ENCODE assay signal across 31 cellular contexts in genomic region chr12:52211716-52212585, GRCh38. TPM values are rescaled to one million over a fixed set of nuclear protein-coding genes. Genes with fewer than 3 reads are reported as not detected.
DNase-seq lines count a peak whose midpoint lies in the region; ATAC-seq, FAIRE-seq and TF ChIP-seq lines count a peak whose summit lies in the region.
"Had no signal": no experiment of that assay in that cellular context is flagged by ENCODE, and none has a peak within 500 bp of the region (broad histone marks: within the 10 kb centered on the region; RNA-seq: fewer than 3 reads in every experiment).

No MANE protein-coding gene starts in this region.

- no peak for TF ChIP-seq EP300 in sigmoid colon (IDR thresholded peaks at IDR 0.05)

- H3K4me3 Mint-ChIP-seq in type B pancreatic cell: no peak overlapping the region
- H3K4me3 Mint-ChIP-seq: activated naive CD4-positive, alpha-beta T cell treated with anti-CD3 and anti-CD28 coated beads for 36 hours; CD4-positive, alpha-beta memory T cell; stimulated activated memory B cell treated with anti-CD40 and anti-IgM and Interleukin-4, amounts not matched to agents 10 μg/mL and 1 μg/mL and 100 μg/mL, for 72 hours had no signal

- no peak for FAIRE-seq in kidney (lab: Jason Lieb, UNC)
- FAIRE-seq: A204.1, GM12878, H54 had no signal

- no peak for TF ChIP-seq CTCF in RWPE1 (conservative IDR thresholded peaks at IDR 0.05; ENCODE audit: low read depth)
- no peak for TF ChIP-seq CTCF in kidney (IDR thresholded peaks at IDR 0.05; ENCODE audit: borderline replicate concordance, extremely low read depth, insufficient read depth)
- no peak for TF ChIP-seq CTCF in sigmoid colon (IDR thresholded peaks at IDR 0.05)
- no peak for TF ChIP-seq CTCF in type B pancreatic cell (conservative IDR thresholded peaks at IDR 0.05)
- no peak for TF ChIP-seq CTCF in psoas muscle (IDR thresholded peaks at IDR 0.05)

- H3K36me3 Mint-ChIP-seq in type B pancreatic cell: no peaks in the 10 kb centered on the region
- H3K36me3 Mint-ChIP-seq: CD4-positive, alpha-beta memory T cell; stimulated activated memory B cell treated with anti-CD40 and anti-IgM and Interleukin-4, amounts not matched to agents 10 μg/mL and 1 μg/mL and 100 μg/mL, for 72 hours had no signal

- intact Hi-C loops in Right ventricle myocardium superior (cut with DNase I): loop anchor here (5.0 to 10.0 kb wide), 2 partner anchors 65 to 113 kb away; partner anchors contain the start of gene KRT83
- intact Hi-C loops in left ventricle myocardium superior (cut with micrococcal nuclease): no loop called here
- intact Hi-C loops in kidney (cut with DNase I): no loop called here
- intact Hi-C loops in sigmoid colon (cut with DNase I): loop anchor here (5.0 kb wide), 1 partner anchor 115 kb away; no protein-coding TSS in a partner anchor
- intact Hi-C loops in psoas muscle (cut with DNase I): loop anchor here in 1 of 2 donors (5.0 kb wide), 1 partner anchor 65 kb away; no protein-coding TSS in a partner anchor

- peaks cover 17% of the 10 kb centered on the region for H3K27me3 Mint-ChIP-seq in type B pancreatic cell

- H3K4me1 ChIP-seq in kidney (ENCODE audit: control insufficient read depth in 1 of 2, insufficient read depth in 1 of 2, low read depth in 1 of 2, low read length in 2 of 2) (peaks cover 6 to 17% of the 10 kb centered on the region in 2 donors), sigmoid colon (peaks cover 0 to 12% (median 3%) of the 10 kb centered on the region in 4 donors), psoas muscle (peaks cover 5% of the 10 kb centered on the region)

- no peak overlapping the region for H3K9ac ChIP-seq in kidney (ENCODE audit: low read length in 2 of 2)

- CTCF ChIA-PET in RWPE1 (lab: Yijun Ruan, JAX): interaction anchor here (0.6 to 1.9 kb wide), 3 partner anchors 9 to 116 kb away, joined by 3 to 7 read pairs (median 5); no protein-coding TSS in a partner anchor

- H3K9me3 Mint-ChIP-seq in type B pancreatic cell: no peaks in the 10 kb centered on the region
- H3K9me3 Mint-ChIP-seq: activated naive CD4-positive, alpha-beta T cell treated with anti-CD3 and anti-CD28 coated beads for 36 hours; CD4-positive, alpha-beta memory T cell; stimulated activated memory B cell treated with anti-CD40 and anti-IgM and Interleukin-4, amounts not matched to agents 10 μg/mL and 1 μg/mL and 100 μg/mL, for 72 hours had no signal

- H3K9me3 ChIP-seq in kidney (ENCODE audit: control insufficient read depth in 1 of 2, low read length in 2 of 2) (no peaks in the 10 kb centered on the region), sigmoid colon (no peaks in the 10 kb centered on the region), psoas muscle (no peaks in the 10 kb centered on the region)
- H3K9me3 ChIP-seq: neutrophil had no signal

- POLR2A ChIA-PET in RWPE1 (lab: Yijun Ruan, JAX; ENCODE audit: low non-redundant PET): no interaction called here

- H3K27me3 ChIP-seq in sigmoid colon (peaks cover 0 to 2% (median 0%) of the 10 kb centered on the region in 3 donors), psoas muscle (ENCODE audit: insufficient read depth in 3 of 3, low read length in 2 of 3) (peaks cover 0 to 4% (median 0%) of the 10 kb centered on the region in 3 donors)
- H3K27me3 ChIP-seq: brain microvascular endothelial cell, neutrophil had no signal

- H3K4me3 ChIP-seq in kidney (ENCODE audit: low read length in 2 of 2): no peak overlapping the region
- H3K4me3 ChIP-seq in sigmoid colon: no peak overlapping the region
- H3K4me3 ChIP-seq in psoas muscle: no peak overlapping the region
- H3K4me3 ChIP-seq: GM12878 had no signal

- DNase-seq in Right ventricle myocardium superior (peak; percentile 29), left ventricle myocardium superior (no peak), RWPE1 (ENCODE audit: low spot score) (no peak), kidney (peak; percentile 62), sigmoid colon (peak; percentile 52), type B pancreatic cell (ENCODE audit: extremely low spot score, unreplicated experiment) (no peak), pons (ENCODE audit: low spot score) (no peak), psoas muscle (no peak)
- DNase-seq: activated CD4-positive, alpha-beta T cell treated with anti-CD3 and anti-CD28 coated beads, Interleukin-2, amount 50 U/mL, for 48 hours; activated CD8-positive, alpha-beta memory T cell treated with anti-CD3 and anti-CD28 coated beads, Interleukin-2, amount 50 U/mL, for 48 hours; activated naive CD4-positive, alpha-beta T cell treated with anti-CD3 and anti-CD28 coated beads for 36 hours; AML-193; amniotic stem cell; brain microvascular endothelial cell; CD4-positive, alpha-beta memory T cell; DMS 273 treated with DMSO at 0.1 percent for 48 hours; KBM-7; mesendoderm; NCI-H1105; NCI-H187; NCI-H526; PC-3; SHP77 treated with DMSO at 0.1 percent for 48 hours; T-helper 2 cell had no signal

- H3K27ac ChIP-seq in RWPE1: peak overlapping the region; percentile 78
- H3K27ac ChIP-seq in kidney (ENCODE audit: low read depth in 2 of 2, low read length in 2 of 2): no peak overlapping the region
- no peak overlapping the region for H3K27ac ChIP-seq in sigmoid colon
- H3K27ac ChIP-seq in psoas muscle: no peak overlapping the region
- H3K27ac ChIP-seq: brain microvascular endothelial cell, neutrophil had no signal

- no peaks in the 10 kb centered on the region for H3K36me3 ChIP-seq in kidney (ENCODE audit: control insufficient read depth in 1 of 2, insufficient read depth in 2 of 2, low read length in 2 of 2)
- no peaks in the 10 kb centered on the region for H3K36me3 ChIP-seq in sigmoid colon
- H3K36me3 ChIP-seq in psoas muscle (ENCODE audit: insufficient read depth in 1 of 2, low read depth in 1 of 2): no peaks in the 10 kb centered on the region
- H3K36me3 ChIP-seq: brain microvascular endothelial cell, neutrophil had no signal

- WGBS in sigmoid colon, 2 donors: 89 to 91% methylated on average over 13 of the region's 13 CpGs
- WGBS in psoas muscle, 3 donors: 86 to 97% (median 91%) methylated on average over 13 of the region's 13 CpGs

- no peak for TF ChIP-seq POLR2A in sigmoid colon (IDR thresholded peaks at IDR 0.05)

- ATAC-seq in Right ventricle myocardium superior (ENCODE audit: poor library complexity): no peak
- no peak for ATAC-seq in left ventricle myocardium superior
- no peak for ATAC-seq in psoas muscle
- ATAC-seq: activated CD4-positive, CD25-positive, alpha-beta regulatory T cell treated with anti-CD3 and anti-CD28 coated beads, Interleukin-2, amount 50 U/mL, for 24 hours; GM12878; left lobe of liver; PC-3; stimulated activated memory B cell treated with anti-CD40 and anti-IgM and Interleukin-4, amounts not matched to agents 10 μg/mL and 1 μg/mL and 100 μg/mL, for 72 hours had no signal

- H3K27ac Mint-ChIP-seq in type B pancreatic cell: no peak overlapping the region
- H3K27ac Mint-ChIP-seq: activated naive CD4-positive, alpha-beta T cell treated with anti-CD3 and anti-CD28 coated beads for 36 hours; CD4-positive, alpha-beta memory T cell; stimulated activated memory B cell treated with anti-CD40 and anti-IgM and Interleukin-4, amounts not matched to agents 10 μg/mL and 1 μg/mL and 100 μg/mL, for 72 hours had no signal

- peaks cover 20% of the 10 kb centered on the region for H3K4me1 Mint-ChIP-seq in type B pancreatic cell (ENCODE audit: unreplicated experiment)
- H3K4me1 Mint-ChIP-seq: stimulated activated memory B cell treated with anti-CD40 and anti-IgM and Interleukin-4, amounts not matched to agents 10 μg/mL and 1 μg/mL and 100 μg/mL, for 72 hours had no signal

RNA-seq across cellular contexts. Expression of gene KRT80, which starts 20.1 kb away (rescaled TPM):
- not detected for total RNA-seq in Right ventricle myocardium superior
- not detected for total RNA-seq in left ventricle myocardium superior
- 12.3 TPM for total RNA-seq in kidney
- 1.0 TPM for polyA plus RNA-seq in kidney (ENCODE audit: insufficient read depth, low read depth, low replicate concordance)
- not detected for total RNA-seq in sigmoid colon
- polyA plus RNA-seq in sigmoid colon: under 1 TPM in 2 of 3 donors, not detected in 1; under 0.01 to 0.34 TPM
- total RNA-seq in type B pancreatic cell (ENCODE audit: low replicate concordance): 23.1 and 65.1 TPM in 2 replicates
- total RNA-seq in psoas muscle: 10 to 100 TPM in 1 of 4 donors, 1 to 10 TPM in 2, under 1 TPM in 1; 0.11 to 14.0 (median 2.9) TPM
- under 1 TPM; 0.13 to 0.44 (median 0.24) TPM for polyA plus RNA-seq in psoas muscle
- total RNA-seq: activated naive CD4-positive, alpha-beta T cell treated with anti-CD3 and anti-CD28 coated beads for 36 hours; CD4-positive, alpha-beta memory T cell; GM12878 had no signal
- polyA plus RNA-seq: CD4-positive, alpha-beta memory T cell had no signal

RNA-seq across cellular contexts. Expression of gene KRT7, which starts 21.1 kb away (rescaled TPM):
- 0.59 TPM for total RNA-seq in Right ventricle myocardium superior
- total RNA-seq in left ventricle myocardium superior: 0.69 TPM
- total RNA-seq in kidney: 1,490 TPM
- 173 TPM for polyA plus RNA-seq in kidney (ENCODE audit: insufficient read depth, low read depth, low replicate concordance)
- total RNA-seq in sigmoid colon: 1 to 10 TPM in 1 of 4 donors, under 1 TPM in 1, not detected in 2; 0.27 to 3.2 TPM
- polyA plus RNA-seq in sigmoid colon: 10 to 100 TPM in 1 of 3 donors, 1 to 10 TPM in 2; 1.2 to 12.0 (median 2.4) TPM
- total RNA-seq in type B pancreatic cell (ENCODE audit: low replicate concordance): 125 and 293 TPM in 2 replicates
- total RNA-seq in psoas muscle: 1 to 10 TPM in 3 of 4 donors, under 1 TPM in 1; 0.39 to 3.9 (median 1.9) TPM
- 1 to 10 TPM in 2 of 3 donors, under 1 TPM in 1; 0.56 to 2.2 (median 1.6) TPM for polyA plus RNA-seq in psoas muscle
- total RNA-seq: CD4-positive, alpha-beta memory T cell had no signal
- polyA plus RNA-seq: CD4-positive, alpha-beta memory T cell had no signal

Comparison
In these comparisons a context has a peak if more than half of its experiments do, and no peak if none do; other contexts are left out.
1. DNase-seq: peak in Right ventricle myocardium superior (single experiment), kidney (single experiment) and sigmoid colon (single experiment); none in left ventricle myocardium superior (single experiment), RWPE1 (single experiment), type B pancreatic cell (single experiment), pons (single experiment) and psoas muscle (0 of 2).
2. intact Hi-C loops: an anchor here in Right ventricle myocardium superior (5.0 to 10.0 kb wide) and sigmoid colon (5.0 kb wide); none called in left ventricle myocardium superior and kidney.
3. RNA of gene KRT7, which starts 21.1 kb away (total RNA-seq): 1,490 TPM in kidney (single experiment) and 125 to 293 TPM in type B pancreatic cell; 0.39 to 3.9 TPM in psoas muscle, 0.69 TPM in left ventricle myocardium superior (single experiment), 0.59 TPM in Right ventricle myocardium superior (single experiment) and 0.27 to 3.2 TPM in sigmoid colon; every median in the first group is over 10 times any median in the second.